35 cellular contexts compared by ENCODE assay signal in the genomic region with DNA sequence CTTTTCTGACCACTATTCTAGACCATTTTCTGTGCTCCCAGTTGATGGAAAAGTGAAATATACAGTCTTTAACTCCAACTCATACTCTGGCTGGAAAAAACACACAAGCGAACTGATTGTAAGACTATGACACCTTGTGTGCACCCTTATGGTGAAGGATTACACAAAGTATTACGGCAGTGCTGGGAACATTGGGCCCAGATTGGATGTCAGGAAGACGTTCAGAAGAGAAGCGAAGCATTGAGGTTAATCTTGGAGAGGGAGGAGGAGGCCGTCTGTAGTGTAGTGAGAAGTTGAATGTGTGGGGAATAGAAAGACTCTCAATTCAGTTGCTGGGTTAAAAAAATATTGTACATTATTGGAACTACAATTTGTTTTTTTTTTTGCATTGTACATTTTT. TPM values are rescaled to one million over a fixed set of nuclear protein-coding genes. Genes with fewer than 3 reads are reported as not detected.
"Had no signal": no experiment of that assay in that cellular context is flagged by ENCODE, and none has a peak within 500 bp of the region (broad histone marks: within the 10 kb centered on the region; RNA-seq: fewer than 3 reads in every experiment).

No MANE protein-coding gene starts in this region.

- H3K27ac ChIP-seq: ascending aorta, body of pancreas, brain microvascular endothelial cell, breast epithelium, VCaP had no signal

- H3K4me3 ChIP-seq: ascending aorta, body of pancreas, breast epithelium had no signal

- H3K36me3 Mint-ChIP-seq: activated CD4-positive, alpha-beta memory T cell treated with anti-CD3 and anti-CD28 coated beads for 36 hours; activated naive CD4-positive, alpha-beta T cell treated with anti-CD3 and anti-CD28 coated beads, Interleukin-2, amount 10 ng/mL, durations not matched to agents 7 days and 5 days; activated naive CD4-positive, alpha-beta T cell treated with anti-CD3 and anti-CD28 coated beads, Interleukin-2, amount 50 U/mL, for 24 hours; activated naive CD8-positive, alpha-beta T cell had no signal

- H3K9me3 Mint-ChIP-seq: activated CD4-positive, alpha-beta T cell treated with anti-CD3 and anti-CD28 coated beads, Interleukin-2, amount 10 ng/mL, durations not matched to agents 24 days and 14 days; T-helper 1 cell treated with Interleukin-12 subunit alpha and Interleukin-12 subunit beta and Interleukin-4 antibody, amounts not matched to agents 30 μg/mL and 1 μg/mL, for 36 hours had no signal

- DNase-seq: activated B cell treated with CpG ODN at 0.5 μM for 24 hours; activated CD4-positive, alpha-beta memory T cell treated with anti-CD3 and anti-CD28 coated beads for 36 hours; activated CD4-positive, alpha-beta T cell treated with anti-CD3 and anti-CD28 coated beads for 4 hours; activated CD4-positive, alpha-beta T cell treated with anti-CD3 and anti-CD28 coated beads, Interleukin-2, amount 10 ng/mL, durations not matched to agents 24 days and 14 days; activated CD4-positive, alpha-beta T cell treated with anti-CD3 and anti-CD28 coated beads, Interleukin-2, amount 50 U/mL, for 1 hour; activated CD4-positive, alpha-beta T cell treated with anti-CD3 and anti-CD28 coated beads, Interleukin-2, amount 50 U/mL, for 4 hours; activated CD4-positive, CD25-positive, alpha-beta regulatory T cell treated with anti-CD3 and anti-CD28 coated beads, Interleukin-2, amount 50 U/mL, for 72 hours; activated CD8-positive, alpha-beta memory T cell treated with anti-CD3 and anti-CD28 coated beads, Interleukin-2, amount 50 U/mL, for 4 hours; activated CD8-positive, alpha-beta T cell treated with anti-CD3 and anti-CD28 coated beads for 36 hours; activated gamma-delta T cell; activated naive CD4-positive, alpha-beta T cell treated with anti-CD3 and anti-CD28 coated beads, Interleukin-2, amount 10 ng/mL, durations not matched to agents 7 days and 5 days; activated naive CD4-positive, alpha-beta T cell treated with Interleukin-2 at 50 U/mL for 16 hours; activated T-cell treated with anti-CD3 and anti-CD28 coated beads for 4 hours; activated T-cell treated with anti-CD3 and anti-CD28 coated beads, Interleukin-2, amount 50 U/mL, for 1 hour; activated T-cell treated with anti-CD3 and anti-CD28 coated beads, Interleukin-2, amount 50 U/mL, for 4 hours; activated T-cell treated with anti-CD3 and anti-CD28 coated beads, Interleukin-2, amount 50 U/mL, for 72 hours; amygdala; anterior cingulate cortex; central memory CD4-positive, alpha-beta T cell; SW 1271; T-helper 1 cell; T-helper 2 cell; T-helper 9 cell had no signal

- H3K27me3 Mint-ChIP-seq: activated B cell treated with CpG ODN at 0.5 μM for 24 hours; activated CD4-positive, alpha-beta memory T cell treated with anti-CD3 and anti-CD28 coated beads for 36 hours; activated CD4-positive, alpha-beta T cell treated with anti-CD3 and anti-CD28 coated beads, Interleukin-2, amount 10 ng/mL, durations not matched to agents 24 days and 14 days; activated CD8-positive, alpha-beta T cell treated with anti-CD3 and anti-CD28 coated beads for 36 hours; activated naive CD4-positive, alpha-beta T cell treated with anti-CD3 and anti-CD28 coated beads, Interleukin-2, amount 10 ng/mL, durations not matched to agents 7 days and 5 days; activated naive CD4-positive, alpha-beta T cell treated with anti-CD3 and anti-CD28 coated beads, Interleukin-2, amount 50 U/mL, for 24 hours; activated naive CD8-positive, alpha-beta T cell; activated T-helper 17 cell treated with anti-CD3 and anti-CD28 coated beads, Interleukin-2, amount 50 U/mL, for 72 hours had no signal

- H3K4me3 Mint-ChIP-seq: activated B cell treated with CpG ODN at 0.5 μM for 24 hours; activated CD4-positive, alpha-beta memory T cell treated with anti-CD3 and anti-CD28 coated beads for 36 hours; activated CD4-positive, alpha-beta T cell treated with anti-CD3 and anti-CD28 coated beads, Interleukin-2, amount 10 ng/mL, durations not matched to agents 24 days and 14 days; activated CD8-positive, alpha-beta T cell treated with anti-CD3 and anti-CD28 coated beads for 36 hours; activated naive CD4-positive, alpha-beta T cell treated with anti-CD3 and anti-CD28 coated beads, Interleukin-2, amount 10 ng/mL, durations not matched to agents 7 days and 5 days; activated naive CD4-positive, alpha-beta T cell treated with anti-CD3 and anti-CD28 coated beads, Interleukin-2, amount 50 U/mL, for 24 hours; activated naive CD8-positive, alpha-beta T cell; activated T-cell treated with anti-CD3 and anti-CD28 coated beads, Interleukin-2, amount 50 U/mL, for 4 hours; activated T-cell treated with anti-CD3 and anti-CD28 coated beads, Interleukin-2, amount 50 U/mL, for 72 hours; activated T-helper 1 cell treated with anti-CD3 and anti-CD28 coated beads, Interleukin-12 subunit alpha, Interleukin-12 subunit beta, Interleukin-2, Interleukin-4 antibody, amounts not matched to agents 30 ng/mL and 10 ng/mL and 1 ng/mL, durations not matched to agents 14 hours and 24 hours and 36 hours; activated T-helper 17 cell treated with anti-CD3 and anti-CD28 coated beads, Interleukin-2, amount 50 U/mL, for 72 hours; T-helper 1 cell treated with Interleukin-12 subunit alpha and Interleukin-12 subunit beta and Interleukin-4 antibody, amounts not matched to agents 30 μg/mL and 1 μg/mL, for 36 hours; T-helper 2 cell treated with Interferon-gamma antibody and Interleukin-4, amounts not matched to agents 5 μg/mL and 100 μg/mL, for 36 hours had no signal

- H3K27me3 ChIP-seq: ascending aorta, body of pancreas, brain microvascular endothelial cell, breast epithelium had no signal

- H3K4me1 Mint-ChIP-seq: activated B cell treated with CpG ODN at 0.5 μM for 24 hours; activated CD4-positive, alpha-beta T cell treated with anti-CD3 and anti-CD28 coated beads, Interleukin-2, amount 10 ng/mL, durations not matched to agents 24 days and 14 days; activated naive CD4-positive, alpha-beta T cell treated with anti-CD3 and anti-CD28 coated beads, Interleukin-2, amount 10 ng/mL, durations not matched to agents 7 days and 5 days; activated naive CD4-positive, alpha-beta T cell treated with anti-CD3 and anti-CD28 coated beads, Interleukin-2, amount 50 U/mL, for 24 hours; activated T-helper 17 cell treated with anti-CD3 and anti-CD28 coated beads, Interleukin-2, amount 50 U/mL, for 72 hours had no signal

- H3K27ac Mint-ChIP-seq: activated B cell treated with CpG ODN at 0.5 μM for 24 hours; activated CD4-positive, alpha-beta memory T cell treated with anti-CD3 and anti-CD28 coated beads for 36 hours; activated CD4-positive, alpha-beta T cell treated with anti-CD3 and anti-CD28 coated beads, Interleukin-2, amount 10 ng/mL, durations not matched to agents 24 days and 14 days; activated CD8-positive, alpha-beta T cell treated with anti-CD3 and anti-CD28 coated beads for 36 hours; activated naive CD4-positive, alpha-beta T cell treated with anti-CD3 and anti-CD28 coated beads, Interleukin-2, amount 10 ng/mL, durations not matched to agents 7 days and 5 days; activated naive CD4-positive, alpha-beta T cell treated with anti-CD3 and anti-CD28 coated beads, Interleukin-2, amount 50 U/mL, for 24 hours; activated naive CD8-positive, alpha-beta T cell; activated T-cell treated with anti-CD3 and anti-CD28 coated beads, Interleukin-2, amount 50 U/mL, for 72 hours; activated T-helper 1 cell treated with anti-CD3 and anti-CD28 coated beads, Interleukin-12 subunit alpha, Interleukin-12 subunit beta, Interleukin-2, Interleukin-4 antibody, amounts not matched to agents 30 ng/mL and 10 ng/mL and 1 ng/mL, durations not matched to agents 14 hours and 24 hours and 36 hours; activated T-helper 17 cell treated with anti-CD3 and anti-CD28 coated beads, Interleukin-2, amount 50 U/mL, for 72 hours; T-helper 1 cell treated with Interleukin-12 subunit alpha and Interleukin-12 subunit beta and Interleukin-4 antibody, amounts not matched to agents 30 μg/mL and 1 μg/mL, for 36 hours; T-helper 2 cell treated with Interferon-gamma antibody and Interleukin-4, amounts not matched to agents 5 μg/mL and 100 μg/mL, for 36 hours had no signal

- H3K4me1 ChIP-seq: ascending aorta, body of pancreas, breast epithelium had no signal

- H3K9me3 ChIP-seq: body of pancreas, breast epithelium had no signal

- H3K36me3 ChIP-seq: ascending aorta, brain microvascular endothelial cell, breast epithelium had no signal

- ATAC-seq: activated CD8-positive, alpha-beta T cell treated with anti-CD3 and anti-CD28 coated beads for 36 hours; activated T-cell treated with anti-CD3 and anti-CD28 coated beads, Interleukin-2, amount 50 U/mL, for 4 hours; activated T-cell treated with anti-CD3 and anti-CD28 coated beads, Interleukin-2, amount 50 U/mL, for 72 hours; activated T-helper 17 cell treated with anti-CD3 and anti-CD28 coated beads, Interleukin-2, amount 50 U/mL, for 72 hours; body of pancreas had no signal

RNA-seq across cellular contexts. Expression of gene GRIA2, which starts 50.0 kb away (rescaled TPM):
- total RNA-seq: activated B cell treated with CpG ODN at 0.5 μM for 24 hours; activated CD4-positive, alpha-beta memory T cell treated with anti-CD3 and anti-CD28 coated beads for 36 hours; activated CD4-positive, alpha-beta T cell treated with anti-CD3 and anti-CD28 coated beads, Interleukin-2, amount 10 ng/mL, durations not matched to agents 24 days and 14 days; activated CD8-positive, alpha-beta memory T cell treated with anti-CD3 and anti-CD28 coated beads for 36 hours; activated CD8-positive, alpha-beta T cell treated with anti-CD3 and anti-CD28 coated beads for 36 hours; activated T-cell treated with anti-CD3 and anti-CD28 coated beads, Interleukin-2, amount 50 U/mL, for 4 hours; activated T-cell treated with anti-CD3 and anti-CD28 coated beads, Interleukin-2, amount 50 U/mL, for 72 hours; activated T-helper 1 cell treated with anti-CD3 and anti-CD28 coated beads, Interleukin-12 subunit alpha, Interleukin-12 subunit beta, Interleukin-2, Interleukin-4 antibody, amounts not matched to agents 30 ng/mL and 10 ng/mL and 1 ng/mL, durations not matched to agents 14 hours and 24 hours and 36 hours; activated T-helper 17 cell treated with anti-CD3 and anti-CD28 coated beads, Interleukin-2, amount 50 U/mL, for 72 hours had no signal
